ENCODE assay signal across 12 cellular contexts in the genomic region with DNA sequence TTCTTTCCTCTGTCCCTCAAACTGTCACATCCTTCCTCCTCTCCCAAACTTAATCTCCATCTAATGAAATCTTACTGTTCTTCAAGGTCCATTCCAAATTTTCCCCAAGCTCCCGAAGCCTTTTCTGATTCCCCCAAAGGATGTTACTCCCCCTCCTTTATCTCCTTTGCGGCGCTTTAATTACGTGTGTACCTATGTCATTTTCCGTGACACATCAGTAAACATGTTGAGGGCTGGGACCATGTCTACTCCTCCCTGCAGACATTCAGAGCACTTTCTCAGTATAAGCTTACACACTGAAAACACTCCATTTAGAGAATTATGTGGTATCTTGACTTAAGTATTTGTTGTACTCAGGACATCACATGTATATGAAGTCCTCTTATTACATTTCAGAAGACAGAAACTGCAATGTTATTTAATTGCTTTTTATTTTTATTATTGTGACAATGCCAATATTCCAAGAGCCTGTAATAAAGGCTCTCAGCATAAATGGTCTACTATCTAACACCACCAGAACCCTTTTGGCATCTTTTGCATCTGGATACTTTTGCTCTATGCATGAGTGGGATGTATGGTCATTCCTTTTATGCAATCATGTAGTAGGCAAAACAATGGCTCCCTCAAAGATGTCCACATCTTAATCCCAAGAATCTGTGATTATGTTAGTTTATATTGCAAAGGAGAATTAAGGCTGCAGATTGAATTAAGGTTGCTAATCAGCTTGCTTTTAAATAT. TPM values are rescaled to one million over a fixed set of nuclear protein-coding genes. Genes with fewer than 3 reads are reported as not detected.
DNase-seq lines count a peak whose midpoint lies in the region; ATAC-seq, FAIRE-seq and TF ChIP-seq lines count a peak whose summit lies in the region.
"Had no signal": no experiment of that assay in that cellular context is flagged by ENCODE, and none has a peak within 500 bp of the region (broad histone marks: within the 10 kb centered on the region; RNA-seq: fewer than 3 reads in every experiment).

No MANE protein-coding gene starts in this region.

- FAIRE-seq in GM18507 (lab: Jason Lieb, UNC) (peak; percentile 33), HepG2 (lab: Jason Lieb, UNC) (no peak)
- FAIRE-seq: HTR-8/SVneo had no signal

- H2AFZ ChIP-seq in PC-9 (peak overlapping the region; percentile 95), hepatocyte (no peak overlapping the region), HepG2 (ENCODE audit: low read length) (no peak overlapping the region)

- CTCF ChIA-PET in PC-9 (lab: Charles Lee) (no interaction called here), HepG2 (lab: Yijun Ruan, JAX; ENCODE audit: low intra/inter-chr PET ratio, low total read pairs) (no interaction called here)

- peaks cover 7% of the 10 kb centered on the region; the same call in 1 of the 2 replicates for H3K79me2 ChIP-seq in PC-9 (ENCODE audit: low read depth)
- peaks cover 15% of the 10 kb centered on the region for H3K79me2 ChIP-seq in hepatocyte
- H3K79me2 ChIP-seq in HepG2 (ENCODE audit: insufficient read depth, low read length), result no peaks in the 10 kb centered on the region

- ATAC-seq in HG03439 (IDR thresholded peaks at IDR 0.05; ENCODE audit: unreplicated experiment) (no peak), HepG2 (no peak)

- TF ChIP-seq EP300 in HepG2 (IDR thresholded peaks at IDR 0.05; ENCODE audit: low read depth in 2 of 2, low read length in 2 of 2) (no peak), HepG2 (CRISPR knock-in tag; IDR thresholded peaks at IDR 0.05; ENCODE audit: borderline replicate concordance) (no peak)

- no peak for DNase-seq in GM18507 (ENCODE audit: extremely low spot score, insufficient read length, low read depth)
- DNase-seq in PC-9, result no peak
- peak; percentile 39 to 52 for DNase-seq in erythroblast (lab: John Stamatoyannopoulos, UW)
- no peak for DNase-seq in adrenal gland
- no peak for DNase-seq in hepatocyte (ENCODE audit: low spot score)
- DNase-seq in HepG2 (ENCODE audit: low spot score), result no peak
- DNase-seq: NCI-H446 treated with DMSO at 0.1 percent for 48 hours, ovary, uterus had no signal

- H3K36me3 ChIP-seq in BLaER1, result no peaks in the 10 kb centered on the region
- no peaks in the 10 kb centered on the region for H3K36me3 ChIP-seq in PC-9 (ENCODE audit: low read depth)
- H3K36me3 ChIP-seq in adrenal gland (replicated peaks in 1 of 2), result no peaks in the 10 kb centered on the region
- H3K36me3 ChIP-seq in hepatocyte (replicated peaks; ENCODE audit: insufficient read depth, low read depth), result no peaks in the 10 kb centered on the region
- H3K36me3 ChIP-seq in HepG2 (replicated peaks in 1 of 2; ENCODE audit: control insufficient read depth in 1 of 2, insufficient read depth in 2 of 2, low read length in 2 of 2), result no peaks in the 10 kb centered on the region
- H3K36me3 ChIP-seq: ovary, uterus had no signal

- H3K9me2 ChIP-seq in PC-9 (ENCODE audit: insufficient read depth), result no peaks in the 10 kb centered on the region
- no peaks in the 10 kb centered on the region for H3K9me2 ChIP-seq in hepatocyte (replicated peaks; ENCODE audit: insufficient read depth)

- WGBS in adrenal gland, 4 donors, result 81 to 96% (median 89%) methylated on average over 5 of the region's 5 CpGs
- 95% methylated on average over 5 of the region's 5 CpGs for WGBS in hepatocyte (ENCODE audit: low lambda C conversion rate, missing lambda C conversion rate)
- WGBS in HepG2 (ENCODE audit: low lambda C conversion rate), result 76% methylated on average over 5 of the region's 5 CpGs

- POLR2A ChIA-PET in PC-9 (lab: Charles Lee; ENCODE audit: unreplicated experiment) (interaction anchor here (0.6 kb wide), 1 partner anchor 266 kb away, joined by 4 read pairs; no protein-coding TSS in a partner anchor), HepG2 (lab: Yijun Ruan, JAX) (no interaction called here)

- H3K9ac ChIP-seq in BLaER1 (peak overlapping the region; percentile 95; the same call in 1 of the 2 replicates), HepG2 (ENCODE audit: insufficient read depth, low read depth, low read length) (no peak overlapping the region)

- H3K4me3 ChIP-seq in BLaER1, result peak overlapping the region; percentile 82; the same call in 1 of the 2 replicates
- peak overlapping the region; percentile 69 for H3K4me3 ChIP-seq in PC-9
- H3K4me3 ChIP-seq in adrenal gland, result peak overlapping the region in 1 of 4 donors; percentile 94
- H3K4me3 ChIP-seq in hepatocyte, result no peak overlapping the region
- H3K4me3 ChIP-seq in HepG2 (replicated peaks in 1 of 3; ENCODE audit: insufficient read depth in 1 of 3, low read depth in 2 of 3, low read length in 3 of 3), result no peak overlapping the region
- H3K4me3 ChIP-seq: uterus had no signal

- peaks cover 25% of the 10 kb centered on the region for H3K4me1 ChIP-seq in BLaER1
- H3K4me1 ChIP-seq in PC-9 (replicated peaks; ENCODE audit: insufficient read depth), result peaks cover 19% of the 10 kb centered on the region
- H3K4me1 ChIP-seq in adrenal gland (replicated peaks in 1 of 2), result peaks cover 4 to 36% of the 10 kb centered on the region in 2 donors
- H3K4me1 ChIP-seq in hepatocyte (ENCODE audit: insufficient read depth), result peaks cover 3% of the 10 kb centered on the region
- peaks cover 9% of the 10 kb centered on the region; the same call in 1 of the 2 replicates for H3K4me1 ChIP-seq in HepG2 (ENCODE audit: insufficient read depth, low read length)
- H3K4me1 ChIP-seq: uterus had no signal

- TF ChIP-seq POLR2A in erythroblast (IDR thresholded peaks at IDR 0.05; ENCODE audit: low read length), result peak; percentile 55
- no peak for TF ChIP-seq POLR2A in adrenal gland (IDR thresholded peaks at IDR 0.05)
- no peak for TF ChIP-seq POLR2A in HepG2 (IDR thresholded peaks at IDR 0.05; ENCODE audit: insufficient read depth in 1 of 2, low read depth in 2 of 2, low read length in 2 of 2)

- H4K20me1 ChIP-seq in BLaER1 (no peaks in the 10 kb centered on the region), PC-9 (ENCODE audit: insufficient read depth) (no peaks in the 10 kb centered on the region), hepatocyte (ENCODE audit: insufficient read depth, poor library complexity, severe bottlenecking) (no peaks in the 10 kb centered on the region), HepG2 (ENCODE audit: insufficient read depth, low read length) (no peaks in the 10 kb centered on the region)

- intact Hi-C loops in PC-9 (cut with micrococcal nuclease; ENCODE audit: unreplicated experiment), result no loop called here
- intact Hi-C loops in adrenal gland (cut with DNase I), result loop anchor here in 1 of 2 donors (10.0 kb wide), 1 partner anchor 127 kb away; no protein-coding TSS in a partner anchor
- intact Hi-C loops in HepG2 (cut with micrococcal nuclease; ENCODE audit: unreplicated experiment), result loop anchor here (2.0 kb wide), 1 partner anchor 23 kb away; no protein-coding TSS in a partner anchor

- no peaks in the 10 kb centered on the region for H3K27me3 ChIP-seq in BLaER1
- no peaks in the 10 kb centered on the region for H3K27me3 ChIP-seq in PC-9 (ENCODE audit: insufficient read depth, low read depth)
- no peaks in the 10 kb centered on the region for H3K27me3 ChIP-seq in adrenal gland
- H3K27me3 ChIP-seq in hepatocyte, result no peaks in the 10 kb centered on the region
- peaks cover 0 to 12% of the 10 kb centered on the region in 2 experiments; a peak in 2 of 5 replicates for H3K27me3 ChIP-seq in HepG2 (ENCODE audit: control insufficient read depth in 1 of 2, insufficient read depth in 2 of 2, low read length in 2 of 2)
- H3K27me3 ChIP-seq: ovary, uterus had no signal

- TF ChIP-seq CTCF in PC-9 (conservative IDR thresholded peaks at IDR 0.05) (no peak), adrenal gland (IDR thresholded peaks at IDR 0.05) (no peak), hepatocyte (IDR thresholded peaks at IDR 0.05; ENCODE audit: poor library complexity) (no peak), HepG2 (CRISPR knock-in tag; IDR thresholded peaks at IDR 0.05) (no peak)

- H3K9me3 ChIP-seq in BLaER1 (no peaks in the 10 kb centered on the region), PC-9 (ENCODE audit: insufficient read depth, low read depth) (no peaks in the 10 kb centered on the region), adrenal gland (replicated peaks in 1 of 3) (no peaks in the 10 kb centered on the region), hepatocyte (ENCODE audit: low read depth) (no peaks in the 10 kb centered on the region), HepG2 (ENCODE audit: low read length) (no peaks in the 10 kb centered on the region)
- H3K9me3 ChIP-seq: ovary, uterus had no signal

- TF ChIP-seq RAD21 in HepG2 (CRISPR knock-in tag; IDR thresholded peaks at IDR 0.05), result no peak

- H3K4me2 ChIP-seq in BLaER1 (peak overlapping the region; percentile 86), PC-9 (peak overlapping the region; percentile 79), hepatocyte (no peak overlapping the region), HepG2 (ENCODE audit: low read depth, low read length) (no peak overlapping the region)

- no TSS peak for BruUV-seq in PC-9 (replicated peaks; lab: Mats Ljungman, UMichigan)
- no TSS peak for BruUV-seq in HepG2 (replicated peaks; lab: Mats Ljungman, UMichigan)

- H3F3A ChIP-seq in PC-9 (ENCODE audit: insufficient read depth, low read depth), result peaks cover 16% of the 10 kb centered on the region

- in situ Hi-C loops in HepG2 (cut with HindIII; ENCODE audit: extremely low pct_ligation_motif_present, low pct_unique_long_range_greater_than_20kb), result no loop called here

- H3K27ac ChIP-seq in BLaER1, result peak overlapping the region; percentile 99; the same call in 1 of the 2 replicates
- 0 out of 2 replicates have a peak overlapping the region, but pooled peaks have one; percentile 1 for H3K27ac ChIP-seq in PC-9
- H3K27ac ChIP-seq in adrenal gland, result no peak overlapping the region
- H3K27ac ChIP-seq in hepatocyte, result no peak overlapping the region
- no peak overlapping the region for H3K27ac ChIP-seq in HepG2 (ENCODE audit: extremely low read length, insufficient read depth, low read length)
- H3K27ac ChIP-seq: ovary had no signal

RNA-seq across cellular contexts. Expression of gene NMI, which starts 1.8 kb away (rescaled TPM):
- total RNA-seq in PC-9 (2021) (24.6 and 32.7 TPM in 2 replicates), adrenal gland (10 to 100 TPM in 6 of 8 donors, 1 to 10 TPM in 2; 6.6 to 25.1 (median 19.1) TPM), hepatocyte (10.9 and 13.5 TPM in 2 replicates), HepG2 (2016; rRNA removed; fragmentation: Illumina TruSeq; extraction: Trizol) (3.9 and 4.4 TPM in 2 replicates)
- polyA plus RNA-seq in adrenal gland (10 to 100 TPM in 2 of 3 donors, 1 to 10 TPM in 1; 6.4 to 27.7 (median 13.2) TPM), hepatocyte (12.8 and 15.3 TPM in 2 replicates), HepG2 (2011; rRNA removed) (0.42 and 0.64 TPM in 2 replicates)
- total RNA-seq in HepG2 (2016; cell fraction: cytosol; rRNA removed; fragmentation: Illumina TruSeq; extraction: Trizol; ENCODE audit: low read depth), result 0.91 and 0.97 TPM in 2 replicates
- total RNA-seq in HepG2 (2016; cell fraction: insoluble cytoplasmic fraction; rRNA removed; fragmentation: Illumina TruSeq; extraction: Trizol), result 3.6 and 4.5 TPM in 2 replicates
- 1.5 and 1.7 TPM in 2 replicates for total RNA-seq in HepG2 (2016; cell fraction: membrane; rRNA removed; fragmentation: Illumina TruSeq; extraction: Trizol)
- 1.8 and 2.1 TPM in 2 replicates for total RNA-seq in HepG2 (2016; cell fraction: nucleus; rRNA removed; fragmentation: Illumina TruSeq; extraction: Trizol)
- 0.35 and 0.45 TPM in 2 replicates for polyA plus RNA-seq in HepG2 (2011; cell fraction: cytosol; rRNA removed)
- 0.29 and 0.57 TPM in 2 replicates for polyA plus RNA-seq in HepG2 (2011; cell fraction: nucleus; rRNA removed)
- polyA plus RNA-seq in HepG2 (2012), result 0.74 and 1.0 TPM in 2 replicates
- 0.60 and 0.80 TPM in 2 replicates for polyA plus RNA-seq in HepG2 (2016; cell fraction: cytosol; fragmentation: Illumina TruSeq; extraction: Trizol; ENCODE audit: low read depth)
- polyA plus RNA-seq in HepG2 (2016; cell fraction: insoluble cytoplasmic fraction; fragmentation: Illumina TruSeq; extraction: Trizol; ENCODE audit: low read depth), result 6.2 and 6.7 TPM in 2 replicates
- polyA plus RNA-seq in HepG2 (2016; cell fraction: membrane; fragmentation: Illumina TruSeq; extraction: Trizol; ENCODE audit: low read depth), result 0.89 and 0.91 TPM in 2 replicates
- 2.8 and 3.6 TPM in 2 replicates for polyA plus RNA-seq in HepG2 (2016; cell fraction: nucleus; fragmentation: Illumina TruSeq; extraction: Trizol; ENCODE audit: insufficient read depth, low read depth)
- 0.46 and 2.2 TPM in 2 replicates for polyA minus RNA-seq in HepG2 (2011; rRNA and poly(A)+ RNA removed; ENCODE audit: low replicate concordance)
- polyA minus RNA-seq in HepG2 (2011; cell fraction: cytosol; rRNA and poly(A)+ RNA removed), result 0.40 TPM in 1 of 2 replicates, not detected in the other
- 1.5 TPM in 2 replicates for polyA minus RNA-seq in HepG2 (2011; cell fraction: nucleus; rRNA and poly(A)+ RNA removed)

RNA-seq across cellular contexts. Expression of gene RBM43, which starts 26.0 kb away (rescaled TPM):
- total RNA-seq in PC-9 (2021), result 4.8 and 5.3 TPM in 2 replicates
- total RNA-seq in adrenal gland, result 10 to 100 TPM in 6 of 8 donors, 1 to 10 TPM in 2; 7.9 to 22.5 (median 12.6) TPM
- polyA plus RNA-seq in adrenal gland, result 10 to 100 TPM in 1 of 3 donors, 1 to 10 TPM in 2; 5.0 to 38.7 (median 5.7) TPM
- total RNA-seq in hepatocyte, result 3.8 and 4.6 TPM in 2 replicates
- polyA plus RNA-seq in hepatocyte, result 0.62 and 2.2 TPM in 2 replicates
- total RNA-seq in HepG2 (2016; rRNA removed; fragmentation: Illumina TruSeq; extraction: Trizol), result 0.31 and 0.52 TPM in 2 replicates
- total RNA-seq in HepG2 (2016; cell fraction: cytosol; rRNA removed; fragmentation: Illumina TruSeq; extraction: Trizol; ENCODE audit: low read depth), result 0.40 TPM in 1 of 2 replicates, not detected in the other
- 0.61 and 1.2 TPM in 2 replicates for total RNA-seq in HepG2 (2016; cell fraction: insoluble cytoplasmic fraction; rRNA removed; fragmentation: Illumina TruSeq; extraction: Trizol)
- 0.59 and 1.00 TPM in 2 replicates for total RNA-seq in HepG2 (2016; cell fraction: membrane; rRNA removed; fragmentation: Illumina TruSeq; extraction: Trizol)
- total RNA-seq in HepG2 (2016; cell fraction: nucleus; rRNA removed; fragmentation: Illumina TruSeq; extraction: Trizol), result 1.0 and 1.8 TPM in 2 replicates
- polyA plus RNA-seq in HepG2 (2011; rRNA removed), result 0.57 and 0.70 TPM in 2 replicates
- polyA plus RNA-seq in HepG2 (2011; cell fraction: cytosol; rRNA removed), result 0.15 and 0.38 TPM in 2 replicates
- 0.21 and 0.83 TPM in 2 replicates for polyA plus RNA-seq in HepG2 (2011; cell fraction: nucleus; rRNA removed)
- polyA plus RNA-seq in HepG2 (2012), result 0.35 and 0.38 TPM in 2 replicates
- 0.24 and 0.46 TPM in 2 replicates for polyA plus RNA-seq in HepG2 (2016; cell fraction: cytosol; fragmentation: Illumina TruSeq; extraction: Trizol; ENCODE audit: low read depth)
- polyA plus RNA-seq in HepG2 (2016; cell fraction: insoluble cytoplasmic fraction; fragmentation: Illumina TruSeq; extraction: Trizol; ENCODE audit: low read depth), result 1.4 and 1.5 TPM in 2 replicates
- polyA plus RNA-seq in HepG2 (2016; cell fraction: membrane; fragmentation: Illumina TruSeq; extraction: Trizol; ENCODE audit: low read depth), result 0.37 and 0.76 TPM in 2 replicates
- 2.0 and 2.4 TPM in 2 replicates for polyA plus RNA-seq in HepG2 (2016; cell fraction: nucleus; fragmentation: Illumina TruSeq; extraction: Trizol; ENCODE audit: insufficient read depth, low read depth)
- 0.26 and 0.65 TPM in 2 replicates for polyA minus RNA-seq in HepG2 (2011; rRNA and poly(A)+ RNA removed; ENCODE audit: low replicate concordance)
- 0.18 and 0.40 TPM in 2 replicates for polyA minus RNA-seq in HepG2 (2011; cell fraction: cytosol; rRNA and poly(A)+ RNA removed)
- polyA minus RNA-seq in HepG2 (2011; cell fraction: nucleus; rRNA and poly(A)+ RNA removed), result 1.7 TPM in 2 replicates

Comparison
In these comparisons a context has a peak if more than half of its experiments do, and no peak if none do; other contexts are left out.
1. H3K27ac ChIP-seq: peak in BLaER1 (single experiment) and PC-9 (single experiment); none in adrenal gland (0 of 5), hepatocyte (single experiment) and HepG2 (single experiment).
2. H3K4me2 ChIP-seq: peak in BLaER1 (single experiment) and PC-9 (single experiment); none in hepatocyte (single experiment) and HepG2 (single experiment).
3. H3K4me3 ChIP-seq: peak in BLaER1 (single experiment) and PC-9 (single experiment); none in hepatocyte (single experiment) and HepG2 (0 of 3).
4. DNase-seq: peak in erythroblast (2 of 2); none in GM18507 (single experiment), PC-9 (0 of 2), adrenal gland (0 of 7), hepatocyte (single experiment) and HepG2 (single experiment).